1 cellular context compared by ENCODE assay signal in genomic region chr16:82082543-82083244, GRCh38.
A peak's percentile ranks its signal among the peaks of the same experiment; 100 is the strongest.
TF ChIP-seq lines count a peak whose summit lies in the region.

No MANE protein-coding gene starts in this region.

TF ChIP-seq in HepG2, 621 proteins besides CTCF, POLR2A, EP300 and RAD21 (continued from another document):
- TF ChIP-seq ZNF24 (IDR thresholded peaks at IDR 0.05) (peak; percentile 5; the same call in 1 of the 2 replicates), ZNF18 (CRISPR knock-in tag; IDR thresholded peaks at IDR 0.05; ENCODE audit: insufficient replicate concordance) (peak; percentile 64), ZNF432 (CRISPR knock-in tag; IDR thresholded peaks at IDR 0.05; ENCODE audit: borderline replicate concordance) (no peak), ZNF772 (CRISPR knock-in tag; IDR thresholded peaks at IDR 0.05) (no peak), ZBTB33 (CRISPR knock-in tag; IDR thresholded peaks at IDR 0.05) (peak; percentile 49), MYPOP (CRISPR knock-in tag; IDR thresholded peaks at IDR 0.05) (peak; percentile 69; the same call in 1 of the 2 replicates), RCOR2 (CRISPR knock-in tag; IDR thresholded peaks at IDR 0.05) (peak; percentile 88), IKZF1 (IDR thresholded peaks at IDR 0.05) (no peak), CEBPZ (IDR thresholded peaks at IDR 0.05; ENCODE audit: low read length) (no peak), MLX (CRISPR knock-in tag; IDR thresholded peaks at IDR 0.05) (peak; percentile 93), ZNF337 (CRISPR knock-in tag; IDR thresholded peaks at IDR 0.05; ENCODE audit: borderline replicate concordance, low read depth) (no peak), GATA4 (IDR thresholded peaks at IDR 0.05; ENCODE audit: borderline replicate concordance, low read depth) (no peak), ZNF335 (CRISPR knock-in tag; IDR thresholded peaks at IDR 0.05) (peak; percentile 86), SP140L (CRISPR knock-in tag; IDR thresholded peaks at IDR 0.05; ENCODE audit: borderline replicate concordance) (peak; percentile 78; the same call in 1 of the 2 replicates), MIER3 (CRISPR knock-in tag; IDR thresholded peaks at IDR 0.05; ENCODE audit: borderline replicate concordance) (peak; percentile 98), ZFY (CRISPR knock-in tag; IDR thresholded peaks at IDR 0.05) (no peak), SMAD1 (CRISPR knock-in tag; IDR thresholded peaks at IDR 0.05; ENCODE audit: borderline replicate concordance, low read depth) (no peak), TBX3 (IDR thresholded peaks at IDR 0.05; ENCODE audit: borderline replicate concordance) (peak; percentile 92), HNRNPLL (IDR thresholded peaks at IDR 0.05; ENCODE audit: low read depth, low read length, poor library complexity, severe bottlenecking) (no peak), ZSCAN9 (CRISPR knock-in tag; IDR thresholded peaks at IDR 0.05; ENCODE audit: borderline replicate concordance) (peak; percentile 82; the same call in 1 of the 2 replicates), ZNF768 (CRISPR knock-in tag; IDR thresholded peaks at IDR 0.05) (no peak)
